ENCODE assay signal across 12 cellular contexts in the genomic region with DNA sequence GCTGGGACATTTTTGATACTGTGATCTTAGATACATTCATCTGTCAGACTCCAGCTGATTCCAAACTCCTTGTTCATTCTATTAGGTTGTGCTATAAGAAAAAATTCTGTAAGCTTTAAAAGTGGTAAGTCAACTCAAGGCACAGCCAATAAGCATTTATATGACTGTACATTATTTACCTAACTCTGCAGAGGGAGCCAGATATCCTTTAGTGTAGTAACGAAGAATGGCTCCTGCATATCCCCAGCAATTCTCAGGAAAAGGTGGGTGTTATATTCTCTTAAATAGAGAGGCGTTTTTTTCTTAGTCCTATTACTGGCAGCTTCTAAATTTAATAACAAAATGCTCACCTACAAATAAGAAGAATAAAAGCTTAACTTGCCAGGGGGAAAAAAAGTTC.
"Had no signal": no experiment of that assay in that cellular context is flagged by ENCODE, and none has a peak within 500 bp of the region (broad histone marks: within the 10 kb centered on the region; RNA-seq: fewer than 3 reads in every experiment).

No MANE protein-coding gene starts in this region.

- ATAC-seq: heart right ventricle had no signal

- DNase-seq: colonic mucosa; effector CD4-positive, alpha-beta T cell; endodermal cell; heart right ventricle; hypothalamus; kidney glomerular epithelial cell; naive B cell; sigmoid colon; stimulated activated naive CD4-positive, alpha-beta T cell; stomach; substantia nigra; trophoblast cell had no signal
